In genomic region chr3:6047016-6047415, GRCh38 we compare ENCODE assay signal across 8 cellular contexts.
"Had no signal": no experiment of that assay in that cellular context is flagged by ENCODE, and none has a peak within 500 bp of the region (broad histone marks: within the 10 kb centered on the region; RNA-seq: fewer than 3 reads in every experiment).

No MANE protein-coding gene starts in this region.

- H3K27ac ChIP-seq: GM23248, HL-60, KMS-11 had no signal

- H3K4me3 ChIP-seq: GM23248, HAP-1 had no signal

- H2AFZ ChIP-seq: GM23248 had no signal

- H3K9me3 ChIP-seq: HAP-1 had no signal

- H3K36me3 ChIP-seq: HAP-1 had no signal

- H3K4me1 ChIP-seq: HAP-1 had no signal

- H3K4me2 ChIP-seq: KMS-11 had no signal

- H3K9ac ChIP-seq: GM23248, KMS-11 had no signal

- DNase-seq: GM23248, GOT3, H7, IMR-90, KBM-7 had no signal
